ENCODE assay signal across 9 cellular contexts in genomic region chr6:1608222-1608975, GRCh38. TPM values are rescaled to one million over a fixed set of nuclear protein-coding genes. Genes with fewer than 3 reads are reported as not detected.
DNase-seq lines count a peak whose midpoint lies in the region; ATAC-seq and TF ChIP-seq lines count a peak whose summit lies in the region.
"Had no signal": no experiment of that assay in that cellular context is flagged by ENCODE, and none has a peak within 500 bp of the region (broad histone marks: within the 10 kb centered on the region; RNA-seq: fewer than 3 reads in every experiment).

No MANE protein-coding gene starts in this region.

- peak overlapping the region; percentile 40 for H3K27ac Mint-ChIP-seq in activated CD8-positive, alpha-beta T cell treated with anti-CD3 and anti-CD28 coated beads, Interleukin-2, amount 10 ng/mL, durations not matched to agents 7 days and 5 days

- H3K27me3 ChIP-seq in left ventricle myocardium inferior (ENCODE audit: low read depth): peaks cover 92% of the 10 kb centered on the region
- H3K27me3 ChIP-seq in kidney epithelial cell (ENCODE audit: control insufficient read depth, insufficient read depth, low read length): peaks cover 25% of the 10 kb centered on the region
- H3K27me3 ChIP-seq in aorta (ENCODE audit: control insufficient read depth in 1 of 2, insufficient read depth in 2 of 2, low read length in 1 of 2): no peaks in the 10 kb centered on the region

- peaks cover 34% of the 10 kb centered on the region for H3K4me1 Mint-ChIP-seq in activated CD8-positive, alpha-beta T cell treated with anti-CD3 and anti-CD28 coated beads, Interleukin-2, amount 10 ng/mL, durations not matched to agents 7 days and 5 days (ENCODE audit: low read depth)

- H3K4me3 ChIP-seq in left ventricle myocardium inferior: peak overlapping the region; percentile 77
- H3K4me3 ChIP-seq in kidney epithelial cell (ENCODE audit: low read depth, low read length): peak overlapping the region; percentile 87
- H3K4me3 ChIP-seq in aorta (ENCODE audit: low read length in 2 of 2): peak overlapping the region; percentile 92 to 97

- H3K27me3 Mint-ChIP-seq in activated CD8-positive, alpha-beta T cell treated with anti-CD3 and anti-CD28 coated beads, Interleukin-2, amount 10 ng/mL, durations not matched to agents 7 days and 5 days (ENCODE audit: low read depth): peaks cover 61% of the 10 kb centered on the region

- no peak for ATAC-seq in left ventricle myocardium superior
- ATAC-seq in activated CD8-positive, alpha-beta T cell treated with anti-CD3 and anti-CD28 coated beads, Interleukin-2, amount 10 ng/mL, durations not matched to agents 7 days and 5 days: no peak
- no peak for ATAC-seq in aorta (ENCODE audit: low FRiP score)

- H3K9me3 ChIP-seq in left ventricle myocardium inferior (replicated peaks) (no peaks in the 10 kb centered on the region), aorta (ENCODE audit: control insufficient read depth, low read length) (no peaks in the 10 kb centered on the region)

- H3K27ac ChIP-seq in left ventricle myocardium inferior (replicated peaks) (peak overlapping the region; percentile 91), aorta (ENCODE audit: low read depth in 1 of 2, low read length in 2 of 2) (peak overlapping the region; percentile 97 to 100)

- intact Hi-C loops in left ventricle myocardium inferior (cut with micrococcal nuclease): loop anchor here (5.0 kb wide), 1 partner anchor 494 kb away; no protein-coding TSS in a partner anchor
- intact Hi-C loops in left ventricle myocardium superior (cut with micrococcal nuclease): no loop called here
- intact Hi-C loops in aorta (cut with DNase I): loop anchor here (5.0 kb wide), 3 partner anchors 429 to 954 kb away; no protein-coding TSS in a partner anchor

- DNase-seq in left ventricle myocardium inferior: no peak
- DNase-seq in left ventricle myocardium superior: no peak
- DNase-seq in activated CD8-positive, alpha-beta T cell treated with anti-CD3 and anti-CD28 coated beads, Interleukin-2, amount 10 ng/mL, durations not matched to agents 7 days and 5 days: no peak
- no peak for DNase-seq in kidney epithelial cell (ENCODE audit: low read depth)
- DNase-seq in aorta: no peak
- DNase-seq in activated CD4-positive, CD25-positive, alpha-beta regulatory T cell treated with anti-CD3 and anti-CD28 coated beads, Interleukin-2, amount 50 U/mL, for 72 hours: no peak
- DNase-seq in nucleus accumbens (lab: John Stamatoyannopoulos, UW): no peak
- DNase-seq in SIG-M5 (lab: John Stamatoyannopoulos, UW): no peak
- DNase-seq: MV-4-11 had no signal

- peak overlapping the region; percentile 46 for H3K4me3 Mint-ChIP-seq in activated CD8-positive, alpha-beta T cell treated with anti-CD3 and anti-CD28 coated beads, Interleukin-2, amount 10 ng/mL, durations not matched to agents 7 days and 5 days

- no peaks in the 10 kb centered on the region for H3K9me3 Mint-ChIP-seq in activated CD8-positive, alpha-beta T cell treated with anti-CD3 and anti-CD28 coated beads, Interleukin-2, amount 10 ng/mL, durations not matched to agents 7 days and 5 days (ENCODE audit: insufficient read depth)

- 0 to 2% methylated on average over 48 of the region's 48 CpGs for WGBS in aorta, 2 donors

- H3K36me3 Mint-ChIP-seq in activated CD8-positive, alpha-beta T cell treated with anti-CD3 and anti-CD28 coated beads, Interleukin-2, amount 10 ng/mL, durations not matched to agents 7 days and 5 days (ENCODE audit: low read depth): peaks cover 9% of the 10 kb centered on the region

- no peaks in the 10 kb centered on the region for H3K36me3 ChIP-seq in left ventricle myocardium inferior
- no peaks in the 10 kb centered on the region for H3K36me3 ChIP-seq in kidney epithelial cell (ENCODE audit: control insufficient read depth, insufficient read depth, low read length)
- peaks cover 0 to 10% of the 10 kb centered on the region in 2 donors for H3K36me3 ChIP-seq in aorta (ENCODE audit: control insufficient read depth in 1 of 2, insufficient read depth in 2 of 2, low read length in 1 of 2)

- POLR2A ChIA-PET in activated CD8-positive, alpha-beta T cell treated with anti-CD3 and anti-CD28 coated beads, Interleukin-2, amount 10 ng/mL, durations not matched to agents 7 days and 5 days (lab: Charles Lee): no interaction called here

- H3K4me1 ChIP-seq in left ventricle myocardium inferior (peaks cover 73% of the 10 kb centered on the region), aorta (ENCODE audit: control insufficient read depth in 1 of 2, insufficient read depth in 2 of 2, low read length in 2 of 2) (no peaks in the 10 kb centered on the region)

- CTCF ChIA-PET in activated CD8-positive, alpha-beta T cell treated with anti-CD3 and anti-CD28 coated beads, Interleukin-2, amount 10 ng/mL, durations not matched to agents 7 days and 5 days (lab: Charles Lee): interaction anchor here (1.7 to 3.8 kb wide), 4 partner anchors 11 to 746 kb away, joined by 7 to 19 read pairs (median 14); no protein-coding TSS in a partner anchor

- no peak for TF ChIP-seq CTCF in left ventricle myocardium inferior (IDR thresholded peaks at IDR 0.05; ENCODE audit: borderline replicate concordance)
- TF ChIP-seq CTCF in kidney epithelial cell (IDR thresholded peaks at IDR 0.05; ENCODE audit: insufficient read depth, low read length, poor library complexity, severe bottlenecking): no peak

RNA-seq across cellular contexts. Expression of gene FOXC1, which starts 1.3 kb away (rescaled TPM):
- total RNA-seq in left ventricle myocardium inferior (7.1 TPM), left ventricle myocardium superior (2.7 TPM), kidney epithelial cell (26.2 and 27.6 TPM in 2 replicates), aorta (100 to 1,000 TPM in 1 of 2 donors, 10 to 100 TPM in 1; 88.8 to 134 TPM)
- total RNA-seq in activated CD8-positive, alpha-beta T cell treated with anti-CD3 and anti-CD28 coated beads, Interleukin-2, amount 10 ng/mL, durations not matched to agents 7 days and 5 days: not detected
- polyA plus RNA-seq in aorta: 10 to 100 TPM; 18.5 to 52.5 TPM
